Comparison of ENCODE assay signal across 11 cellular contexts in genomic region chr13:107835339-107836018, GRCh38.
DNase-seq lines count a peak whose midpoint lies in the region; ATAC-seq lines count a peak whose summit lies in the region.
"Had no signal": no experiment of that assay in that cellular context is flagged by ENCODE, and none has a peak within 500 bp of the region (broad histone marks: within the 10 kb centered on the region; RNA-seq: fewer than 3 reads in every experiment).

No MANE protein-coding gene starts in this region.

- H3K4me3 ChIP-seq in SJSA1 = no peak overlapping the region

- DNase-seq in EL (peak; percentile 2), SJSA1 (ENCODE audit: low read depth in 1 of 2, low spot score in 2 of 2) (no peak), iris pigment epithelial cell (ENCODE audit: low read depth) (peak; percentile 92), activated gamma-delta T cell treated with Interleukin-2 at 50 U/mL for 16 hours (no peak), NCI-H1930 (lab: John Stamatoyannopoulos, UW) (no peak)
- no peak for DNase-seq in stimulated activated CD4-positive, alpha-beta T cell treated with anti-CD3 and anti-CD28 coated beads, Interleukin-2, amount 100 ng/mL, for 48 hours
- DNase-seq: activated naive CD8-positive, alpha-beta T cell treated with anti-CD3 and anti-CD28 coated beads, Interleukin-2, amount 10 ng/mL, durations not matched to agents 7 days and 5 days; WERI-Rb-1 had no signal

- no peaks in the 10 kb centered on the region for H3K27me3 ChIP-seq in SJSA1 (replicated peaks)

- 0 out of 2 replicates have a peak, but pooled peaks cover 6% of the 10 kb centered on the region for H3K4me1 ChIP-seq in SJSA1 (replicated peaks)

- ATAC-seq in HG02852 (IDR thresholded peaks at IDR 0.05; ENCODE audit: unreplicated experiment) (peak; percentile 72), HG03039 (IDR thresholded peaks at IDR 0.05; ENCODE audit: unreplicated experiment) (no peak)
- ATAC-seq: natural killer cell treated with Interleukin-12 subunit alpha and Interleukin-12 subunit beta and Interleukin-15 and Interleukin-18, amount 100 ng/mL, for 72 hours had no signal

- H3K36me3 ChIP-seq in SJSA1 = no peaks in the 10 kb centered on the region
- H3K36me3 ChIP-seq: WERI-Rb-1 had no signal

- H3K9me3 ChIP-seq in SJSA1 (replicated peaks) = no peaks in the 10 kb centered on the region

- peak overlapping the region; percentile 5; the same call in 1 of the 2 replicates for H3K27ac ChIP-seq in SJSA1
- H3K27ac ChIP-seq: WERI-Rb-1 had no signal

Comparison
In these comparisons a context has a peak if more than half of its experiments do, and no peak if none do; other contexts are left out.
1. DNase-seq: peak in EL (single experiment) and iris pigment epithelial cell (single experiment); none in SJSA1 (0 of 2), stimulated activated CD4-positive, alpha-beta T cell treated with anti-CD3 and anti-CD28 coated beads, Interleukin-2, amount 100 ng/mL, for 48 hours (0 of 2), activated gamma-delta T cell treated with Interleukin-2 at 50 U/mL for 16 hours (single experiment) and NCI-H1930 (0 of 2).